In genomic region chr2:239266436-239266770, GRCh38 we compare ENCODE assay signal across 9 cellular contexts.
DNase-seq lines count a peak whose midpoint lies in the region; ATAC-seq and TF ChIP-seq lines count a peak whose summit lies in the region.
"Had no signal": no experiment of that assay in that cellular context is flagged by ENCODE, and none has a peak within 500 bp of the region (broad histone marks: within the 10 kb centered on the region; RNA-seq: fewer than 3 reads in every experiment).

No MANE protein-coding gene starts in this region.

- peaks cover 64% of the 10 kb centered on the region; the same call in 1 of the 2 replicates for H4K20me1 ChIP-seq in Karpas-422 (ENCODE audit: insufficient read depth, low read depth, low read length)

- TF ChIP-seq CTCF in CD14-positive monocyte (IDR thresholded peaks at IDR 0.05), result no peak
- TF ChIP-seq CTCF in osteocyte (IDR thresholded peaks at IDR 0.05), result no peak

- DNase-seq in CD14-positive monocyte (ENCODE audit: low spot score), result no peak
- DNase-seq in Karpas-422, result no peak
- no peak for DNase-seq in effector memory CD8-positive, alpha-beta T cell
- no peak for DNase-seq in osteocyte (ENCODE audit: extremely low spot score, unreplicated experiment)
- DNase-seq in superior temporal gyrus (ENCODE audit: extremely low spot score), result no peak
- DNase-seq in NCI-H1092 treated with DMSO at 0.1 percent for 48 hours (lab: John Stamatoyannopoulos, UW), result no peak
- no peak for DNase-seq in aorta
- DNase-seq: NCI-H774 had no signal

- peak overlapping the region; percentile 46 for H3K4me2 ChIP-seq in Karpas-422 (ENCODE audit: low read depth, low read length, poor library complexity, severe bottlenecking)

- H3K36me3 Mint-ChIP-seq in CD14-positive monocyte, result peaks cover 32 to 37% of the 10 kb centered on the region in 2 donors
- H3K36me3 Mint-ChIP-seq in effector memory CD8-positive, alpha-beta T cell (ENCODE audit: insufficient read depth), result peaks cover 17% of the 10 kb centered on the region
- H3K36me3 Mint-ChIP-seq in osteocyte (ENCODE audit: unreplicated experiment), result no peaks in the 10 kb centered on the region

- H3K27ac ChIP-seq in Karpas-422 (ENCODE audit: low read length), result no peak overlapping the region
- no peak overlapping the region for H3K27ac ChIP-seq in aorta (ENCODE audit: low read depth in 1 of 2, low read length in 2 of 2)

- peaks cover 21% of the 10 kb centered on the region for H3K4me1 ChIP-seq in Karpas-422 (ENCODE audit: low read length)
- peaks cover 0 to 1% of the 10 kb centered on the region in 2 donors for H3K4me1 ChIP-seq in aorta (ENCODE audit: control insufficient read depth in 1 of 2, insufficient read depth in 2 of 2, low read length in 2 of 2)

- no peaks in the 10 kb centered on the region for H3K9me2 ChIP-seq in Karpas-422 (replicated peaks; ENCODE audit: insufficient read depth, low read length)

- H3K27me3 ChIP-seq in Karpas-422 (ENCODE audit: low read length) (no peaks in the 10 kb centered on the region), aorta (ENCODE audit: control insufficient read depth in 1 of 2, insufficient read depth in 2 of 2, low read length in 1 of 2) (no peaks in the 10 kb centered on the region)

- no peak overlapping the region for H2AFZ ChIP-seq in Karpas-422 (ENCODE audit: low read length)

- H3K4me1 Mint-ChIP-seq in CD14-positive monocyte, result peaks cover 87% of the 10 kb centered on the region
- H3K4me1 Mint-ChIP-seq in effector memory CD8-positive, alpha-beta T cell (ENCODE audit: low read depth in 2 of 2), result peaks cover 61 to 78% of the 10 kb centered on the region in 2 donors
- H3K4me1 Mint-ChIP-seq in osteocyte (ENCODE audit: unreplicated experiment), result peaks cover 37% of the 10 kb centered on the region

- H3K27me3 Mint-ChIP-seq in CD14-positive monocyte (ENCODE audit: low read depth in 3 of 3) (peaks cover 0 to 5% (median 3%) of the 10 kb centered on the region in 3 donors), osteocyte (ENCODE audit: unreplicated experiment) (no peaks in the 10 kb centered on the region)
- H3K27me3 Mint-ChIP-seq in effector memory CD8-positive, alpha-beta T cell, result no peaks in the 10 kb centered on the region

- H3K9me3 Mint-ChIP-seq in CD14-positive monocyte (peaks cover 0 to 1% (median 0%) of the 10 kb centered on the region in 7 donors), osteocyte (ENCODE audit: unreplicated experiment) (no peaks in the 10 kb centered on the region)
- no peaks in the 10 kb centered on the region for H3K9me3 Mint-ChIP-seq in effector memory CD8-positive, alpha-beta T cell

- ATAC-seq in effector memory CD8-positive, alpha-beta T cell (replicated peaks), result no peak
- ATAC-seq in aorta (ENCODE audit: low FRiP score) (no peak), GM21619 (IDR thresholded peaks at IDR 0.05; ENCODE audit: unreplicated experiment) (no peak)

- intact Hi-C loops in CD14-positive monocyte (cut with micrococcal nuclease) (loop anchor here (2.0 to 5.0 kb wide), 3 partner anchors 14 to 46 kb away; no protein-coding TSS in a partner anchor), aorta (cut with DNase I) (loop anchor here in 1 of 2 donors (5.0 kb wide), 1 partner anchor 39 kb away; no protein-coding TSS in a partner anchor)

- H3K9me3 ChIP-seq in Karpas-422 (ENCODE audit: low read length) (no peaks in the 10 kb centered on the region), aorta (ENCODE audit: control insufficient read depth, low read length) (no peaks in the 10 kb centered on the region)

- no peak overlapping the region for H3K9ac ChIP-seq in Karpas-422 (ENCODE audit: low read length)

- H3K36me3 ChIP-seq in Karpas-422 (ENCODE audit: insufficient read depth, low read length) (no peaks in the 10 kb centered on the region), aorta (ENCODE audit: control insufficient read depth in 1 of 2, insufficient read depth in 2 of 2, low read length in 1 of 2) (no peaks in the 10 kb centered on the region)

- H3K79me2 ChIP-seq in Karpas-422 (ENCODE audit: low read length), result no peaks in the 10 kb centered on the region

- H3K27ac Mint-ChIP-seq in CD14-positive monocyte (peak overlapping the region; percentile 97 to 100 (median 99)), osteocyte (ENCODE audit: unreplicated experiment) (peak overlapping the region; percentile 83)
- H3K27ac Mint-ChIP-seq in effector memory CD8-positive, alpha-beta T cell, result peak overlapping the region; percentile 87 to 98

- H3K4me3 ChIP-seq in Karpas-422 (ENCODE audit: low read length), result no peak overlapping the region
- H3K4me3 ChIP-seq in aorta (ENCODE audit: low read length in 2 of 2), result no peak overlapping the region

- 93 to 95% methylated on average over 4 of the region's 4 CpGs for WGBS in aorta, 2 donors

- peak overlapping the region; percentile 92 to 96 for H3K4me3 Mint-ChIP-seq in CD14-positive monocyte
- H3K4me3 Mint-ChIP-seq in effector memory CD8-positive, alpha-beta T cell, result peak overlapping the region; percentile 96 to 99
- H3K4me3 Mint-ChIP-seq in osteocyte (ENCODE audit: unreplicated experiment), result no peak overlapping the region
